1 cellular context compared by ENCODE assay signal in genomic region chr1:154306151-154306550, GRCh38.
TF ChIP-seq lines count a peak whose summit lies in the region.

No MANE protein-coding gene starts in this region.

TF ChIP-seq in IMR-90, 13 proteins besides CTCF, POLR2A, EP300 and RAD21:
- TF ChIP-seq FOS (IDR thresholded peaks at IDR 0.05; ENCODE audit: low read depth, low read length): no peak
- TF ChIP-seq USF2 (IDR thresholded peaks at IDR 0.05; ENCODE audit: low read depth, low read length): no peak
- no peak for TF ChIP-seq MXI1 (IDR thresholded peaks at IDR 0.05; ENCODE audit: borderline replicate concordance, low read depth, low read length)
- TF ChIP-seq RCOR1 (IDR thresholded peaks at IDR 0.05; ENCODE audit: insufficient replicate concordance, low read length): no peak
- no peak for TF ChIP-seq BHLHE40 (IDR thresholded peaks at IDR 0.05; ENCODE audit: low read depth, low read length)
- no peak for TF ChIP-seq RFX5 (IDR thresholded peaks at IDR 0.05; ENCODE audit: low read depth, low read length)
- no peak for TF ChIP-seq SMC3 (IDR thresholded peaks at IDR 0.05; ENCODE audit: low read depth, low read length)
- no peak for TF ChIP-seq ELK1 (IDR thresholded peaks at IDR 0.05; ENCODE audit: borderline replicate concordance, low read depth, low read length)
- no peak for TF ChIP-seq MAZ (IDR thresholded peaks at IDR 0.05; ENCODE audit: borderline replicate concordance, low read depth, low read length)
- TF ChIP-seq CHD1 (IDR thresholded peaks at IDR 0.05; ENCODE audit: low read depth, low read length): no peak
- no peak for TF ChIP-seq CEBPB (IDR thresholded peaks at IDR 0.05; ENCODE audit: low read depth, low read length)
- no peak for TF ChIP-seq MAFK (IDR thresholded peaks at IDR 0.05; ENCODE audit: low read depth, low read length)
- TF ChIP-seq NFE2L2 (IDR thresholded peaks at IDR 0.05; ENCODE audit: low read depth, low read length): no peak
TF ChIP-seq in IMR-90: peak in this region for 0.
